Comparison of ENCODE assay signal across 1 cellular context in genomic region chr17:5486206-5487124, GRCh38.
A peak's percentile ranks its signal among the peaks of the same experiment; 100 is the strongest.
TF ChIP-seq lines count a peak whose summit lies in the region.

A gene with protein sequence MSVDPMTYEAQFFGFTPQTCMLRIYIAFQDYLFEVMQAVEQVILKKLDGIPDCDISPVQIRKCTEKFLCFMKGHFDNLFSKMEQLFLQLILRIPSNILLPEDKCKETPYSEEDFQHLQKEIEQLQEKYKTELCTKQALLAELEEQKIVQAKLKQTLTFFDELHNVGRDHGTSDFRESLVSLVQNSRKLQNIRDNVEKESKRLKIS (plus strand): TSS chr17:5486566. CDS start chr17:5488863, 2,297 bp downstream.

TF ChIP-seq in HepG2, 621 proteins besides CTCF, POLR2A, EP300 and RAD21 (continued from another document and continues in another):
- TF ChIP-seq, protein P1, sequence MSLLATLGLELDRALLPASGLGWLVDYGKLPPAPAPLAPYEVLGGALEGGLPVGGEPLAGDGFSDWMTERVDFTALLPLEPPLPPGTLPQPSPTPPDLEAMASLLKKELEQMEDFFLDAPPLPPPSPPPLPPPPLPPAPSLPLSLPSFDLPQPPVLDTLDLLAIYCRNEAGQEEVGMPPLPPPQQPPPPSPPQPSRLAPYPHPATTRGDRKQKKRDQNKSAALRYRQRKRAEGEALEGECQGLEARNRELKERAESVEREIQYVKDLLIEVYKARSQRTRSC (CRISPR knock-in tag; IDR thresholded peaks at IDR 0.05; ENCODE audit: low read depth), result no peak
- no peak for TF ChIP-seq BRCA1 (CRISPR knock-in tag; IDR thresholded peaks at IDR 0.05)
- 0 out of 2 replicates have a peak, but pooled peaks have one; percentile 23 for TF ChIP-seq PAXIP1 (CRISPR knock-in tag; conservative IDR thresholded peaks at IDR 0.05)
- TF ChIP-seq ZNF33B (CRISPR knock-in tag; IDR thresholded peaks at IDR 0.05), result no peak
- TF ChIP-seq ZFAT (CRISPR knock-in tag; conservative IDR thresholded peaks at IDR 0.05), result no peak
- TF ChIP-seq ZSCAN25 (CRISPR knock-in tag; IDR thresholded peaks at IDR 0.05), result peak; percentile 45; the same call in 1 of the 2 replicates
- no peak for TF ChIP-seq POLR2AphosphoS2 (IDR thresholded peaks at IDR 0.05; ENCODE audit: low read depth, low read length)
- TF ChIP-seq MBD4 (IDR thresholded peaks at IDR 0.05; ENCODE audit: borderline replicate concordance, low read length), result no peak
- TF ChIP-seq PHF20 (CRISPR knock-in tag; IDR thresholded peaks at IDR 0.05), result peak; percentile 89
- peak; percentile 77 for TF ChIP-seq ZSCAN21 (CRISPR knock-in tag; IDR thresholded peaks at IDR 0.05; ENCODE audit: borderline replicate concordance)
- TF ChIP-seq CERS6 (CRISPR knock-in tag; IDR thresholded peaks at IDR 0.05), result no peak; the same call in 1 of the 2 replicates
- peak; percentile 79 for TF ChIP-seq ZNF761 (CRISPR knock-in tag; conservative IDR thresholded peaks at IDR 0.05)
- TF ChIP-seq TGIF2 (CRISPR knock-in tag; IDR thresholded peaks at IDR 0.05), result peak; percentile 38; the same call in 1 of the 2 replicates
- TF ChIP-seq MYNN (CRISPR knock-in tag; IDR thresholded peaks at IDR 0.05; ENCODE audit: low read depth), result 0 out of 2 replicates have a peak, but pooled peaks have one; percentile 64
- TF ChIP-seq TBL1XR1 (IDR thresholded peaks at IDR 0.05; ENCODE audit: borderline replicate concordance, low read length, partially characterized antibody), result no peak
- TF ChIP-seq, protein P2, sequence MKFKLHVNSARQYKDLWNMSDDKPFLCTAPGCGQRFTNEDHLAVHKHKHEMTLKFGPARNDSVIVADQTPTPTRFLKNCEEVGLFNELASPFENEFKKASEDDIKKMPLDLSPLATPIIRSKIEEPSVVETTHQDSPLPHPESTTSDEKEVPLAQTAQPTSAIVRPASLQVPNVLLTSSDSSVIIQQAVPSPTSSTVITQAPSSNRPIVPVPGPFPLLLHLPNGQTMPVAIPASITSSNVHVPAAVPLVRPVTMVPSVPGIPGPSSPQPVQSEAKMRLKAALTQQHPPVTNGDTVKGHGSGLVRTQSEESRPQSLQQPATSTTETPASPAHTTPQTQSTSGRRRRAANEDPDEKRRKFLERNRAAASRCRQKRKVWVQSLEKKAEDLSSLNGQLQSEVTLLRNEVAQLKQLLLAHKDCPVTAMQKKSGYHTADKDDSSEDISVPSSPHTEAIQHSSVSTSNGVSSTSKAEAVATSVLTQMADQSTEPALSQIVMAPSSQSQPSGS (CRISPR knock-in tag; IDR thresholded peaks at IDR 0.05), result no peak
- no peak for TF ChIP-seq ZC3H4 (CRISPR knock-in tag; IDR thresholded peaks at IDR 0.05; ENCODE audit: borderline replicate concordance)
- TF ChIP-seq PRDM10 (CRISPR knock-in tag; IDR thresholded peaks at IDR 0.05; ENCODE audit: low read depth), result peak; percentile 35
- no peak for TF ChIP-seq ZNF292 (CRISPR knock-in tag; IDR thresholded peaks at IDR 0.05; ENCODE audit: borderline replicate concordance, low read depth)
- 0 out of 2 replicates have a peak, but pooled peaks have one; percentile 38 for TF ChIP-seq ZNF879 (CRISPR knock-in tag; IDR thresholded peaks at IDR 0.05)
- TF ChIP-seq ZNF350 (CRISPR knock-in tag; IDR thresholded peaks at IDR 0.05; ENCODE audit: borderline replicate concordance, low read depth), result peak; percentile 72
- no peak for TF ChIP-seq SP140L (CRISPR knock-in tag; IDR thresholded peaks at IDR 0.05; ENCODE audit: borderline replicate concordance)
- no peak for TF ChIP-seq ZBTB8A (CRISPR knock-in tag; IDR thresholded peaks at IDR 0.05; ENCODE audit: borderline replicate concordance, low read depth)
- TF ChIP-seq HNRNPL (IDR thresholded peaks at IDR 0.05; ENCODE audit: low read depth, low read length), result peak; percentile 68; the same call in 1 of the 2 replicates
- TF ChIP-seq DPF2 (CRISPR knock-in tag; IDR thresholded peaks at IDR 0.05; ENCODE audit: borderline replicate concordance, low read depth), result no peak
- peak; percentile 82; the same call in 1 of the 2 replicates for TF ChIP-seq ZNF749 (CRISPR knock-in tag; IDR thresholded peaks at IDR 0.05; ENCODE audit: borderline replicate concordance)
- TF ChIP-seq ZNF75D (CRISPR knock-in tag; IDR thresholded peaks at IDR 0.05; ENCODE audit: borderline replicate concordance), result no peak
- TF ChIP-seq ZBTB42 (CRISPR knock-in tag; IDR thresholded peaks at IDR 0.05), result no peak
- no peak for TF ChIP-seq WIZ (CRISPR knock-in tag; IDR thresholded peaks at IDR 0.05)
- TF ChIP-seq NR2C2 (CRISPR knock-in tag; IDR thresholded peaks at IDR 0.05; ENCODE audit: borderline replicate concordance), result peak; percentile 96
- no peak for TF ChIP-seq NFE2 (CRISPR knock-in tag; IDR thresholded peaks at IDR 0.05)
- TF ChIP-seq CBX2 (IDR thresholded peaks at IDR 0.05; ENCODE audit: low read depth, low read length), result no peak
- TF ChIP-seq CBX2 (CRISPR knock-in tag; IDR thresholded peaks at IDR 0.05; ENCODE audit: low read depth), result no peak
- 0 out of 2 replicates have a peak, but pooled peaks have one; percentile 35 for TF ChIP-seq FIP1L1 (IDR thresholded peaks at IDR 0.05; ENCODE audit: borderline replicate concordance, insufficient read depth, low read depth, low read length)
- TF ChIP-seq, protein P3, sequence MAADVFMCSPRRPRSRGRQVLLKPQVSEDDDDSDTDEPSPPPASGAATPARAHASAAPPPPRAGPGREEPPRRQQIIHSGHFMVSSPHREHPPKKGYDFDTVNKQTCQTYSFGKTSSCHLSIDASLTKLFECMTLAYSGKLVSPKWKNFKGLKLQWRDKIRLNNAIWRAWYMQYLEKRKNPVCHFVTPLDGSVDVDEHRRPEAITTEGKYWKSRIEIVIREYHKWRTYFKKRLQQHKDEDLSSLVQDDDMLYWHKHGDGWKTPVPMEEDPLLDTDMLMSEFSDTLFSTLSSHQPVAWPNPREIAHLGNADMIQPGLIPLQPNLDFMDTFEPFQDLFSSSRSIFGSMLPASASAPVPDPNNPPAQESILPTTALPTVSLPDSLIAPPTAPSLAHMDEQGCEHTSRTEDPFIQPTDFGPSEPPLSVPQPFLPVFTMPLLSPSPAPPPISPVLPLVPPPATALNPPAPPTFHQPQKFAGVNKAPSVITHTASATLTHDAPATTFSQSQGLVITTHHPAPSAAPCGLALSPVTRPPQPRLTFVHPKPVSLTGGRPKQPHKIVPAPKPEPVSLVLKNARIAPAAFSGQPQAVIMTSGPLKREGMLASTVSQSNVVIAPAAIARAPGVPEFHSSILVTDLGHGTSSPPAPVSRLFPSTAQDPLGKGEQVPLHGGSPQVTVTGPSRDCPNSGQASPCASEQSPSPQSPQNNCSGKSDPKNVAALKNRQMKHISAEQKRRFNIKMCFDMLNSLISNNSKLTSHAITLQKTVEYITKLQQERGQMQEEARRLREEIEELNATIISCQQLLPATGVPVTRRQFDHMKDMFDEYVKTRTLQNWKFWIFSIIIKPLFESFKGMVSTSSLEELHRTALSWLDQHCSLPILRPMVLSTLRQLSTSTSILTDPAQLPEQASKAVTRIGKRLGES (CRISPR knock-in tag; IDR thresholded peaks at IDR 0.05; ENCODE audit: borderline replicate concordance), result no peak
- TF ChIP-seq ZNF382 (CRISPR knock-in tag; IDR thresholded peaks at IDR 0.05; ENCODE audit: borderline replicate concordance), result no peak
- no peak; the same call in 1 of the 2 replicates for TF ChIP-seq ARID2 (CRISPR knock-in tag; IDR thresholded peaks at IDR 0.05; ENCODE audit: borderline replicate concordance)
- TF ChIP-seq, protein P4, sequence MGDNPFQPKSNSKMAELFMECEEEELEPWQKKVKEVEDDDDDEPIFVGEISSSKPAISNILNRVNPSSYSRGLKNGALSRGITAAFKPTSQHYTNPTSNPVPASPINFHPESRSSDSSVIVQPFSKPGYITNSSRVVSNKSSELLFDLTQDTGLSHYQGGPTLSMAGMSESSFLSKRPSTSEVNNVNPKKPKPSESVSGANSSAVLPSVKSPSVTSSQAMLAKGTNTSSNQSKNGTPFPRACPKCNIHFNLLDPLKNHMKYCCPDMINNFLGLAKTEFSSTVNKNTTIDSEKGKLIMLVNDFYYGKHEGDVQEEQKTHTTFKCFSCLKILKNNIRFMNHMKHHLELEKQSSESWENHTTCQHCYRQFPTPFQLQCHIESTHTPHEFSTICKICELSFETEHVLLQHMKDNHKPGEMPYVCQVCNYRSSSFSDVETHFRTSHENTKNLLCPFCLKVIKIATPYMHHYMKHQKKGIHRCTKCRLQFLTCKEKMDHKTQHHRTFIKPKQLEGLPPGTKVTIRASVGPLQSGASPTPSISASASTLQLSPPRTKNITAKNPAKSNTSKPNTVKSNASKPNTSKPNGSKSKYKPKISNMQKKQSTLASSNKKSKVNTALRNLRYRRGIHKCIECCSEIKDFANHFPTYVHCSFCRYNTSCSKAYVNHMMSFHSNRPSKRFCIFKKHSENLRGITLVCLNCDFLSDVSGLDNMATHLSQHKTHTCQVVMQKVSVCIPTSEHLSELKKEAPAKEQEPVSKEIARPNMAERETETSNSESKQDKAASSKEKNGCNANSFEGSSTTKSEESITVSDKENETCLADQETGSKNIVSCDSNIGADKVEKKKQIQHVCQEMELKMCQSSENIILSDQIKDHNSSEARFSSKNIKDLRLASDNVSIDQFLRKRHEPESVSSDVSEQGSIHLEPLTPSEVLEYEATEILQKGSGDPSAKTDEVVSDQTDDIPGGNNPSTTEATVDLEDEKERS (CRISPR knock-in tag; IDR thresholded peaks at IDR 0.05), result peak; percentile 67
- 0 out of 2 replicates have a peak, but pooled peaks have one; percentile 0 for TF ChIP-seq PATZ1 (CRISPR knock-in tag; IDR thresholded peaks at IDR 0.05)
- TF ChIP-seq ZNF256 (CRISPR knock-in tag; conservative IDR thresholded peaks at IDR 0.05), result 0 out of 2 replicates have a peak, but pooled peaks have one; percentile 16
- TF ChIP-seq GATA4 (IDR thresholded peaks at IDR 0.05; ENCODE audit: borderline replicate concordance, low read depth), result no peak
